Comparison of ENCODE assay signal across 19 cellular contexts in genomic region chr16:27302126-27302525, GRCh38.
"Had no signal": no experiment of that assay in that cellular context is flagged by ENCODE, and none has a peak within 500 bp of the region (broad histone marks: within the 10 kb centered on the region; RNA-seq: fewer than 3 reads in every experiment).

No MANE protein-coding gene starts in this region.

- H3K9ac ChIP-seq: parathyroid adenoma had no signal

- ATAC-seq: gastroesophageal sphincter; heart right ventricle; naive thymus-derived CD8-positive, alpha-beta T cell; right lobe of liver had no signal

- H3K27me3 Mint-ChIP-seq: activated naive CD8-positive, alpha-beta T cell treated with anti-CD3 and anti-CD28 coated beads for 36 hours; naive thymus-derived CD8-positive, alpha-beta T cell had no signal

- FAIRE-seq: endothelial cell of umbilical vein had no signal

- H3K4me3 Mint-ChIP-seq: activated naive CD8-positive, alpha-beta T cell treated with anti-CD3 and anti-CD28 coated beads for 36 hours; immature natural killer cell; naive thymus-derived CD8-positive, alpha-beta T cell; type B pancreatic cell had no signal

- H3K9me3 ChIP-seq: esophagus muscularis mucosa, gastroesophageal sphincter, heart right ventricle, right lobe of liver, stomach had no signal

- H3K4me3 ChIP-seq: esophagus muscularis mucosa, gastroesophageal sphincter, heart right ventricle, right lobe of liver, smooth muscle cell, stomach had no signal

- H3K27me3 ChIP-seq: esophagus muscularis mucosa, gastroesophageal sphincter, heart right ventricle, right lobe of liver, stomach had no signal

- H3K4me1 Mint-ChIP-seq: immature natural killer cell had no signal

- H3K4me2 ChIP-seq: smooth muscle cell had no signal

- H2AFZ ChIP-seq: parathyroid adenoma had no signal

- H3K27ac Mint-ChIP-seq: activated naive CD8-positive, alpha-beta T cell treated with anti-CD3 and anti-CD28 coated beads for 36 hours; immature natural killer cell; type B pancreatic cell had no signal

- DNase-seq: activated CD4-positive, alpha-beta T cell treated with anti-CD3 and anti-CD28 coated beads, Interleukin-2, amount 50 U/mL, for 1 hour; activated CD4-positive, CD25-positive, alpha-beta regulatory T cell treated with anti-CD3 and anti-CD28 coated beads, Interleukin-2, amount 50 U/mL, for 72 hours; activated naive CD8-positive, alpha-beta T cell treated with anti-CD3 and anti-CD28 coated beads for 36 hours; amniotic stem cell; dermis blood vessel endothelial cell; effector memory CD4-positive, alpha-beta T cell; heart right ventricle; immature natural killer cell; mesenchymal stem cell; naive thymus-derived CD8-positive, alpha-beta T cell; stimulated activated CD4-positive, alpha-beta T cell treated with anti-CD3 and anti-CD28 coated beads, Interleukin-4, amount 100 ng/mL, for 1 hour; stomach had no signal

- H3K36me3 Mint-ChIP-seq: naive thymus-derived CD8-positive, alpha-beta T cell; type B pancreatic cell had no signal

- H3K79me2 ChIP-seq: parathyroid adenoma had no signal

- H3K36me3 ChIP-seq: esophagus muscularis mucosa, gastroesophageal sphincter, heart right ventricle, right lobe of liver, stomach had no signal

- H3K9me3 Mint-ChIP-seq: immature natural killer cell, type B pancreatic cell had no signal

- H3K27ac ChIP-seq: esophagus muscularis mucosa, gastroesophageal sphincter, heart right ventricle, parathyroid adenoma, right lobe of liver, stomach had no signal
